ENCODE assay signal across 23 cellular contexts in genomic region chr17:8418471-8418870, GRCh38. TPM values are rescaled to one million over a fixed set of nuclear protein-coding genes. Genes with fewer than 3 reads are reported as not detected.
"Had no signal": no experiment of that assay in that cellular context is flagged by ENCODE, and none has a peak within 500 bp of the region (broad histone marks: within the 10 kb centered on the region; RNA-seq: fewer than 3 reads in every experiment).

No MANE protein-coding gene starts in this region.

- H3K27me3 ChIP-seq: esophagus squamous epithelium, left lung, ovary, right atrium auricular region, upper lobe of right lung, vagina had no signal

- H3K9me3 ChIP-seq: esophagus squamous epithelium, gastroesophageal sphincter, left lung, ovary, right atrium auricular region, tibial artery, upper lobe of right lung, vagina had no signal

- H3K4me3 ChIP-seq: esophagus squamous epithelium, gastroesophageal sphincter, left lung, lung, ovary, right atrium auricular region, smooth muscle cell, tibial artery, upper lobe of right lung, vagina had no signal

- H3K27ac ChIP-seq: gastroesophageal sphincter, ovary, right atrium auricular region, tibial artery, upper lobe of right lung, vagina had no signal

- DNase-seq: dermis blood vessel endothelial cell; esophagus squamous epithelium; foreskin fibroblast; glutamatergic neuron; immature natural killer cell; left lung; mesenchymal stem cell; midbrain; naive thymus-derived CD4-positive, alpha-beta T cell; ovary; stimulated activated CD4-positive, alpha-beta T cell treated with anti-CD3 and anti-CD28 coated beads, Interleukin-4, amount 100 ng/mL, for 1 hour; stimulated activated CD8-positive, alpha-beta memory T cell treated with anti-CD3 and anti-CD28 coated beads, Interleukin-4, amount 100 ng/mL, for 48 hours; stimulated activated naive CD8-positive, alpha-beta T cell treated with anti-CD3 and anti-CD28 coated beads, Interleukin-15, Interleukin-2, amounts not matched to agents 100 U/mL and 50 U/mL, for 24 hours; tibial artery; upper lobe of right lung had no signal

- H3K36me3 ChIP-seq: esophagus squamous epithelium, gastroesophageal sphincter, left lung, ovary, right atrium auricular region, tibial artery, upper lobe of right lung, vagina had no signal

RNA-seq across cellular contexts. Expression of gene RNF222, which starts 20.8 kb away (rescaled TPM):
- total RNA-seq: dermis blood vessel endothelial cell, left lung, lung, ovary, posterior vena cava, right atrium auricular region, temporal lobe, upper lobe of right lung had no signal
- polyA plus RNA-seq: lung, neural cell, ovary had no signal
